ENCODE assay signal across 10 cellular contexts in the genomic region with DNA sequence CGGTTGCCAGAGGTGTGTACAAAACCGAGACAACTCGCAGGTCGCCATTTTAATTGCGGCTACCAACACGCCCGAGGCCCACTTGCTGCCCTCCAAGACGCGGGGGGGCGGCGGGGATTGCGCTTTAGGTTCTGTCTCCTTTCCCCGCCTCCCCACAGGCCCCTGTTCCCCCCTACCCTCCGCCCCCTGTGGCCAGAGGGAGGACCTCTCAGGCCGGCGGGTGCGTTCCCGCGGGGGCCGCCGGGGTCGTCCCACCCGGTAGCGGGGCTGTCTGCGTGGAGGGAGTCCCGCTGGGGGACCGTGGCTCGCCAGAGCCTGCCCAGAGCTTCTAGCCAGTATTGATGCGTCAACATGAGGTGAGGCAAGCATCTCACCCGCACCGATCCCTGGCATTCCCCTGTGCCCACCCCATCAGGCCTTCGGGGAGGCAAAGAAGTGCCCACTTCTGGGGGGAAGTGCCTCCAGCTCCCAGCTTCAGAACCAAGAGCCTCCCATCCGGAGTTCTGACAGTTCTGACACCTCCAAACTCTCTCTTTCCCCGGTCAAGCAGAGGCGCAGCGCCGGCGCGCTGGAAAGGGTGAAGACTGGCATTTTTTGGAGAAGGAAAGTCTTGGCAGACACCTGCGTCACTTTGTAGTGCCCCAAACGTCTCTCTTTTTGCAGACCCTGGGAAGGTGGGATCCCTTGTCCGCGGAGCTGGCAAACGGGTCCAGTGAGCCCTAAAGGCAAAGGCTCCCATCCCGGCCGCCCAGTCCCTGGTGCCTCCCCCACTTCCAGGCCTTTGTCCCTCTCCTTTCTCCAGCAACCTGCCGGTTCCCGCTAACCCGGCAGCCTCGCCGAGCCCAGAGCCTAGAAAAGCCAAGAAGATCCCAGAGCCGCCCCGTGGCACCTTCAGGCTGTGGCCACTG. TPM values are rescaled to one million over a fixed set of nuclear protein-coding genes. Genes with fewer than 3 reads are reported as not detected.
DNase-seq lines count a peak whose midpoint lies in the region; ATAC-seq and TF ChIP-seq lines count a peak whose summit lies in the region.
"Had no signal": no experiment of that assay in that cellular context is flagged by ENCODE, and none has a peak within 500 bp of the region (broad histone marks: within the 10 kb centered on the region; RNA-seq: fewer than 3 reads in every experiment).

No MANE protein-coding gene starts in this region.

- peaks cover 45 to 100% (median 99%) of the 10 kb centered on the region in 4 donors for H3K27me3 ChIP-seq in esophagus muscularis mucosa

- DNase-seq in DMS53 (lab: John Stamatoyannopoulos, UW), result peak; percentile 15
- no peak for DNase-seq in DMS53 treated with DMSO at 0.1 percent for 48 hours (lab: John Stamatoyannopoulos, UW; ENCODE audit: unreplicated experiment)
- DNase-seq in NCI-H69 (lab: John Stamatoyannopoulos, UW), result peak; percentile 65
- DNase-seq in esophagus muscularis mucosa (ENCODE audit: extremely low spot score), result no peak
- peak; percentile 86 for DNase-seq in retina
- no peak for DNase-seq in posterior vena cava (ENCODE audit: low spot score)
- DNase-seq in NCI-H510A (lab: John Stamatoyannopoulos, UW), result no peak

- 9% methylated on average over 32 of the region's 53 CpGs for WGBS in esophagus muscularis mucosa

- H3K4me1 ChIP-seq in esophagus muscularis mucosa, result peaks cover 86 to 94% (median 93%) of the 10 kb centered on the region in 4 donors

- no peak for TF ChIP-seq POLR2A in esophagus muscularis mucosa (IDR thresholded peaks at IDR 0.05; ENCODE audit: low read depth)

- no peak for ATAC-seq in HG03139 (IDR thresholded peaks at IDR 0.05; ENCODE audit: unreplicated experiment)

- H3K4me3 ChIP-seq in esophagus muscularis mucosa, result peak overlapping the region; percentile 43 to 54 (median 53)

- no peak for TF ChIP-seq EP300 in esophagus muscularis mucosa (IDR thresholded peaks at IDR 0.05)

- H3K36me3 ChIP-seq in esophagus muscularis mucosa, result no peaks in the 10 kb centered on the region

- no peak overlapping the region for H3K27ac ChIP-seq in esophagus muscularis mucosa (replicated peaks in 1 of 4)
- H3K27ac ChIP-seq: 22Rv1, RWPE1 had no signal

- intact Hi-C loops in esophagus muscularis mucosa (cut with DNase I) (no loop called here), posterior vena cava (cut with DNase I) (no loop called here)

- TF ChIP-seq CTCF in esophagus muscularis mucosa (IDR thresholded peaks at IDR 0.05), result no peak

- no peaks in the 10 kb centered on the region for H3K9me3 ChIP-seq in esophagus muscularis mucosa

RNA-seq across cellular contexts. Expression of a gene that starts 3.1 kb away (rescaled TPM):
- total RNA-seq in esophagus muscularis mucosa, result under 1 TPM in 1 of 4 donors, not detected in 3; 0.06 TPM
- total RNA-seq in posterior vena cava, result not detected

Comparison
In these comparisons a context has a peak if more than half of its experiments do, and no peak if none do; other contexts are left out.
1. DNase-seq: peak in DMS53 (single experiment), NCI-H69 (single experiment) and retina (single experiment); none in DMS53 treated with DMSO at 0.1 percent for 48 hours (single experiment), esophagus muscularis mucosa (single experiment), posterior vena cava (single experiment) and NCI-H510A (single experiment).